In genomic region chr6:17212541-17213371, GRCh38 we compare ENCODE assay signal across 15 cellular contexts.
A peak's percentile ranks its signal among the peaks of the same experiment; 100 is the strongest.
DNase-seq lines count a peak whose midpoint lies in the region; ATAC-seq and TF ChIP-seq lines count a peak whose summit lies in the region.
"Had no signal": no experiment of that assay in that cellular context is flagged by ENCODE, and none has a peak within 500 bp of the region (broad histone marks: within the 10 kb centered on the region; RNA-seq: fewer than 3 reads in every experiment).

No MANE protein-coding gene starts in this region.

- no peaks in the 10 kb centered on the region for H3K27me3 Mint-ChIP-seq in endodermal cell (ENCODE audit: insufficient read depth)
- H3K27me3 Mint-ChIP-seq in type B pancreatic cell = no peaks in the 10 kb centered on the region

- H3K27ac Mint-ChIP-seq in endodermal cell = no peak overlapping the region
- H3K27ac Mint-ChIP-seq in type B pancreatic cell = peak overlapping the region; percentile 2
- H3K27ac Mint-ChIP-seq: activated T-cell treated with anti-CD3 and anti-CD28 coated beads, Interleukin-2, amount 50 U/mL, for 72 hours; WTC11 had no signal

- 78 to 81% methylated on average over 7 to 13 of the region's 13 CpGs for WGBS in endodermal cell (ENCODE audit: insufficient coverage in 1 of 2, insufficient read length in 1 of 2), 2 experiments

- TF ChIP-seq CTCF in endodermal cell (conservative IDR thresholded peaks at IDR 0.05) (no peak), type B pancreatic cell (conservative IDR thresholded peaks at IDR 0.05) (no peak)

- H3K4me1 Mint-ChIP-seq in endodermal cell (no peaks in the 10 kb centered on the region), type B pancreatic cell (ENCODE audit: unreplicated experiment) (peaks cover 11% of the 10 kb centered on the region)

- no peak overlapping the region for H3K4me3 ChIP-seq in endodermal cell (ENCODE audit: low read length)
- no peak overlapping the region for H3K4me3 ChIP-seq in muscle layer of duodenum (ENCODE audit: low read depth in 1 of 2, low read length in 2 of 2)
- H3K4me3 ChIP-seq: lung had no signal

- H3K27ac ChIP-seq in endodermal cell (ENCODE audit: low read depth, low read length) (peak overlapping the region; percentile 49), muscle layer of duodenum (ENCODE audit: low read length) (peak overlapping the region; percentile 49)

- H3K36me3 Mint-ChIP-seq in endodermal cell (ENCODE audit: low read depth) = no peaks in the 10 kb centered on the region
- H3K36me3 Mint-ChIP-seq in type B pancreatic cell = no peaks in the 10 kb centered on the region

- H3K9me3 Mint-ChIP-seq in endodermal cell = peaks cover 43% of the 10 kb centered on the region
- no peaks in the 10 kb centered on the region for H3K9me3 Mint-ChIP-seq in type B pancreatic cell

- ATAC-seq in GM21423 (IDR thresholded peaks at IDR 0.05; ENCODE audit: unreplicated experiment) (no peak), HG02610 (IDR thresholded peaks at IDR 0.05; ENCODE audit: unreplicated experiment) (no peak)
- ATAC-seq: activated T-cell treated with anti-CD3 and anti-CD28 coated beads, Interleukin-2, amount 50 U/mL, for 72 hours; WTC11 had no signal

- H3K27me3 ChIP-seq in endodermal cell (ENCODE audit: control insufficient read depth, insufficient read depth, low read length, poor library complexity, severe bottlenecking) (no peaks in the 10 kb centered on the region), muscle layer of duodenum (ENCODE audit: low read depth, low read length) (no peaks in the 10 kb centered on the region)

- DNase-seq in NCI-H748 (lab: John Stamatoyannopoulos, UW; ENCODE audit: unreplicated experiment) (peak; percentile 75), endodermal cell (no peak), type B pancreatic cell (ENCODE audit: extremely low spot score, unreplicated experiment) (peak; percentile 71), islet precursor cell (no peak), GDM1 (lab: John Stamatoyannopoulos, UW) (no peak)
- DNase-seq: activated T-cell treated with anti-CD3 and anti-CD28 coated beads, Interleukin-2, amount 50 U/mL, for 72 hours; central memory CD4-positive, alpha-beta T cell; DMS153; foreskin melanocyte; NCI-H2029 had no signal

- H3K4me1 ChIP-seq in endodermal cell (ENCODE audit: control insufficient read depth, insufficient read depth, low read length) (no peaks in the 10 kb centered on the region), muscle layer of duodenum (ENCODE audit: control insufficient read depth in 1 of 2, insufficient read depth in 2 of 2, low read length in 2 of 2) (peaks cover 0 to 18% of the 10 kb centered on the region in 2 donors)

- H3K36me3 ChIP-seq in endodermal cell (ENCODE audit: control insufficient read depth, insufficient read depth, low read length) (no peaks in the 10 kb centered on the region), muscle layer of duodenum (ENCODE audit: control insufficient read depth in 1 of 2, insufficient read depth in 2 of 2, low read length in 2 of 2) (no peaks in the 10 kb centered on the region)

- H3K4me3 Mint-ChIP-seq in endodermal cell = no peak overlapping the region
- H3K4me3 Mint-ChIP-seq in type B pancreatic cell = peak overlapping the region; percentile 30
- H3K4me3 Mint-ChIP-seq: activated T-cell treated with anti-CD3 and anti-CD28 coated beads, Interleukin-2, amount 50 U/mL, for 72 hours; WTC11 had no signal

- no peaks in the 10 kb centered on the region for H3K9me3 ChIP-seq in endodermal cell (ENCODE audit: control insufficient read depth, low read length)
- no peaks in the 10 kb centered on the region for H3K9me3 ChIP-seq in muscle layer of duodenum (ENCODE audit: control insufficient read depth in 1 of 2, low read length in 2 of 2)

- H3K9ac ChIP-seq in endodermal cell (ENCODE audit: extremely low read depth, low read length, poor library complexity, severe bottlenecking) = no peak overlapping the region

Comparison
In these comparisons a context has a peak if more than half of its experiments do, and no peak if none do; other contexts are left out.
1. DNase-seq: peak in NCI-H748 (single experiment) and type B pancreatic cell (single experiment); none in endodermal cell (single experiment), islet precursor cell (single experiment) and GDM1 (single experiment).